8 cellular contexts compared by ENCODE assay signal in genomic region chr1:84782881-84783280, GRCh38.
"Had no signal": no experiment of that assay in that cellular context is flagged by ENCODE, and none has a peak within 500 bp of the region (broad histone marks: within the 10 kb centered on the region; RNA-seq: fewer than 3 reads in every experiment).

No MANE protein-coding gene starts in this region.

- H3K4me3 ChIP-seq: thyroid gland had no signal

- H3K9me3 ChIP-seq: thyroid gland had no signal

- H3K27ac Mint-ChIP-seq: stimulated activated memory B cell treated with anti-CD40 and anti-IgM and Interleukin-4, amounts not matched to agents 10 μg/mL and 1 μg/mL and 100 μg/mL, for 72 hours had no signal

- H3K27me3 ChIP-seq: thyroid gland had no signal

- H3K9me3 Mint-ChIP-seq: activated naive CD4-positive, alpha-beta T cell treated with anti-CD3 and anti-CD28 coated beads, Interleukin-2, amount 50 U/mL, for 72 hours; central memory CD8-positive, alpha-beta T cell; natural killer cell treated with Interleukin-12 subunit alpha and Interleukin-12 subunit beta and Interleukin-15 and Interleukin-18, amount 100 ng/mL, for 72 hours; stimulated activated memory B cell treated with anti-CD40 and anti-IgM and Interleukin-4, amounts not matched to agents 10 μg/mL and 1 μg/mL and 100 μg/mL, for 72 hours had no signal

- H3K27ac ChIP-seq: brain microvascular endothelial cell, thyroid gland had no signal

- H3K4me3 Mint-ChIP-seq: natural killer cell treated with Interleukin-12 subunit alpha and Interleukin-12 subunit beta and Interleukin-15 and Interleukin-18, amount 100 ng/mL, for 72 hours had no signal

- H3K27me3 Mint-ChIP-seq: central memory CD8-positive, alpha-beta T cell; natural killer cell treated with Interleukin-12 subunit alpha and Interleukin-12 subunit beta and Interleukin-15 and Interleukin-18, amount 100 ng/mL, for 72 hours had no signal

- H3K4me1 ChIP-seq: thyroid gland had no signal

- DNase-seq: cortex of kidney, kidney glomerular epithelial cell had no signal

- H3K36me3 Mint-ChIP-seq: activated naive CD4-positive, alpha-beta T cell treated with anti-CD3 and anti-CD28 coated beads, Interleukin-2, amount 50 U/mL, for 72 hours; natural killer cell treated with Interleukin-12 subunit alpha and Interleukin-12 subunit beta and Interleukin-15 and Interleukin-18, amount 100 ng/mL, for 72 hours; stimulated activated memory B cell treated with anti-CD40 and anti-IgM and Interleukin-4, amounts not matched to agents 10 μg/mL and 1 μg/mL and 100 μg/mL, for 72 hours had no signal

- H3K36me3 ChIP-seq: brain microvascular endothelial cell, thyroid gland had no signal
